In the genomic region with DNA sequence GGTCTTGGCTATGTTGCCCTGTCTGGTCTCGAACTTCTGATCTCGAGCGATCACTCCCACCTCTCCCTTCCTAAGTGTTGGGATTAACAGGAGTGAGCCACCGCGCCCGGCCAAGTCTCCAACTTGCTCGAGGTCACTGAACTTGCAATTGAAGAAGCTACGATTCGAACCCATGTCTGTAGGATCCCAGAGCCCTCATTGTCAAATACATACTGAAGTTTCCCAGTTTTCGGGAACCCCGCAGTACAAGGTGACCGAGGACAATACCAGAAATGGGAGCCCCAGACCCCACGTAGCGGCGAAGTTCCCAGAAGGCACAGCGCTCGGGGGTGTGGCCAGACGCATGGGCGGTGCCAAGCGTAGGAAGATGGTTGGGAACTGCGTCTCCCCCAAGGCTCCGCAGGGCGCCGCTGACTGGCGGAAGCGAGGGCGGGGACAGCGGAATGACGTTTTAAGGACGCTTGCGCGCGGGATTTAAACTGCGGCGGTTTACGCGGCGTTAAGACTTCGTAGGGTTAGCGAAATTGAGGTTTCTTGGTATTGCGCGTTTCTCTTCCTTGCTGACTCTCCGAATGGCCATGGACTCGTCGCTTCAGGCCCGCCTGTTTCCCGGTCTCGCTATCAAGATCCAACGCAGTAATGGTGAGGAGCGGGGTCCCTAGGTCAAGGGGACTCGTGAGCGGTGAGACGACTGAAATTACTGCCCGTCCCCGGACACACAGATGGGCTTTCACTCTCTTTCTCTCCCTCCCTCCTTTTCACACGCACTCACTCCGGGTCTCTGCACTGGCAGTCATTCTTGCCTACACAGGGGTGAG, we compare ENCODE assay signal across 8 cellular contexts. TPM values are rescaled to one million over a fixed set of nuclear protein-coding genes. Genes with fewer than 3 reads are reported as not detected.
DNase-seq lines count a peak whose midpoint lies in the region; ATAC-seq and TF ChIP-seq lines count a peak whose summit lies in the region.

A gene (plus strand): TSS at position 477 of the 818 bp plus-strand sequence. CDS start 96 bp downstream, at position 573.

- H3K4me1 ChIP-seq in RWPE2 (ENCODE audit: insufficient read depth, poor library complexity, severe bottlenecking) = peaks cover 3% of the 10 kb centered on the region

- ATAC-seq in RWPE2 (ENCODE audit: low read depth) (peak; percentile 98), natural killer cell (peak; percentile 100)

- peak within 1 kb of the TSS; percentile 68 for H3K4me3 ChIP-seq in RWPE2 (ENCODE audit: severe bottlenecking)

- H3K36me3 ChIP-seq in RWPE2 (ENCODE audit: low read depth) = peaks cover 36% of the 10 kb centered on the region

- TF ChIP-seq CTCF in RWPE2 (IDR thresholded peaks at IDR 0.05; ENCODE audit: poor library complexity, severe bottlenecking) (no peak), natural killer cell (IDR thresholded peaks at IDR 0.05) (no peak)

- peak within 1 kb of the TSS; percentile 53 for H3K27ac ChIP-seq in RWPE2 (ENCODE audit: poor library complexity, severe bottlenecking)

- no peaks in the 10 kb centered on the region for H3K9me3 Mint-ChIP-seq in activated T-helper 2 cell treated with anti-CD3 and anti-CD28 coated beads, Interferon-gamma antibody, Interleukin-2, Interleukin-4, amounts not matched to agents 10 μg/mL and 5 μg/mL and 100 μg/mL, durations not matched to agents 14 hours and 24 hours and 36 hours
- H3K9me3 Mint-ChIP-seq in natural killer cell = no peaks in the 10 kb centered on the region

- no peaks in the 10 kb centered on the region for H3K27me3 Mint-ChIP-seq in activated T-helper 2 cell treated with anti-CD3 and anti-CD28 coated beads, Interferon-gamma antibody, Interleukin-2, Interleukin-4, amounts not matched to agents 10 μg/mL and 5 μg/mL and 100 μg/mL, durations not matched to agents 14 hours and 24 hours and 36 hours (ENCODE audit: low read depth)
- no peaks in the 10 kb centered on the region for H3K27me3 Mint-ChIP-seq in natural killer cell (ENCODE audit: low read depth in 2 of 2)

- DNase-seq in EH (ENCODE audit: low read depth) (peak; percentile 97), H4 (ENCODE audit: low spot score) (peak; percentile 98), LoVo (ENCODE audit: low spot score) (peak; percentile 99), RWPE2 (ENCODE audit: low spot score) (peak; percentile 95), fibroblast of peridontal ligament (ENCODE audit: extremely low read depth) (peak; percentile 96), natural killer cell (peak; percentile 95)
- peak; percentile 96 for DNase-seq in activated T-helper 2 cell treated with anti-CD3 and anti-CD28 coated beads, Interferon-gamma antibody, Interleukin-2, Interleukin-4, amounts not matched to agents 10 μg/mL and 5 μg/mL and 100 μg/mL, durations not matched to agents 14 hours and 24 hours and 36 hours (ENCODE audit: low spot score)
- DNase-seq in stimulated activated naive CD4-positive, alpha-beta T cell treated with Interleukin-2 at 50 U/mL for 16 hours (lab: John Stamatoyannopoulos, UW) = peak; percentile 97

- H3K4me3 Mint-ChIP-seq in activated T-helper 2 cell treated with anti-CD3 and anti-CD28 coated beads, Interferon-gamma antibody, Interleukin-2, Interleukin-4, amounts not matched to agents 10 μg/mL and 5 μg/mL and 100 μg/mL, durations not matched to agents 14 hours and 24 hours and 36 hours (ENCODE audit: low read depth) = peak within 1 kb of the TSS; percentile 90
- H3K4me3 Mint-ChIP-seq in natural killer cell = peak within 1 kb of the TSS; percentile 91

- peaks cover 28% of the 10 kb centered on the region for H3K4me1 Mint-ChIP-seq in activated T-helper 2 cell treated with anti-CD3 and anti-CD28 coated beads, Interferon-gamma antibody, Interleukin-2, Interleukin-4, amounts not matched to agents 10 μg/mL and 5 μg/mL and 100 μg/mL, durations not matched to agents 14 hours and 24 hours and 36 hours (ENCODE audit: low read depth)
- H3K4me1 Mint-ChIP-seq in natural killer cell = peaks cover 12 to 18% of the 10 kb centered on the region in 2 donors

- intact Hi-C loops in activated T-helper 2 cell treated with anti-CD3 and anti-CD28 coated beads, Interferon-gamma antibody, Interleukin-2, Interleukin-4, amounts not matched to agents 10 μg/mL and 5 μg/mL and 100 μg/mL, durations not matched to agents 14 hours and 24 hours and 36 hours (cut with micrococcal nuclease) = loop anchor here (1.0 to 2.0 kb wide), 3 partner anchors 8 to 70 kb away; a partner anchor contains a TSS
- intact Hi-C loops in natural killer cell (cut with micrococcal nuclease) = loop anchor here (1.0 to 10.0 kb wide), 3 partner anchors 8 to 845 kb away; a partner anchor contains a TSS

- H3K27me3 ChIP-seq in RWPE2 (ENCODE audit: insufficient read depth, poor library complexity, severe bottlenecking) = no peaks in the 10 kb centered on the region

- H3K36me3 Mint-ChIP-seq in activated T-helper 2 cell treated with anti-CD3 and anti-CD28 coated beads, Interferon-gamma antibody, Interleukin-2, Interleukin-4, amounts not matched to agents 10 μg/mL and 5 μg/mL and 100 μg/mL, durations not matched to agents 14 hours and 24 hours and 36 hours (ENCODE audit: low read depth) = peaks cover 35% of the 10 kb centered on the region
- no peaks in the 10 kb centered on the region for H3K36me3 Mint-ChIP-seq in natural killer cell

- no peaks in the 10 kb centered on the region for H3K9me3 ChIP-seq in RWPE2 (ENCODE audit: severe bottlenecking)

- peak within 1 kb of the TSS; percentile 86 for H3K27ac Mint-ChIP-seq in activated T-helper 2 cell treated with anti-CD3 and anti-CD28 coated beads, Interferon-gamma antibody, Interleukin-2, Interleukin-4, amounts not matched to agents 10 μg/mL and 5 μg/mL and 100 μg/mL, durations not matched to agents 14 hours and 24 hours and 36 hours
- peak within 1 kb of the TSS; percentile 90 to 94 for H3K27ac Mint-ChIP-seq in natural killer cell

RNA-seq across cellular contexts. Expression of the gene that starts here (rescaled TPM):
- 81.8 and 82.2 TPM in 2 replicates for total RNA-seq in H4 (2014; rRNA removed; shearing (Covaris generic))
- 82.7 and 83.5 TPM in 2 replicates for total RNA-seq in activated T-helper 2 cell treated with anti-CD3 and anti-CD28 coated beads, Interferon-gamma antibody, Interleukin-2, Interleukin-4, amounts not matched to agents 10 μg/mL and 5 μg/mL and 100 μg/mL, durations not matched to agents 14 hours and 24 hours and 36 hours
- 1 to 10 TPM in 1 of 3 donors, under 1 TPM in 2; 0.59 to 1.3 (median 0.93) TPM for total RNA-seq in natural killer cell

Comparison
In these comparisons a context has a peak if more than half of its experiments do, and no peak if none do; other contexts are left out.
1. Peak in every context shown above with its lines: DNase-seq, ATAC-seq, H3K4me3 ChIP-seq and H3K27ac ChIP-seq.
2. RNA of the gene that starts here (total RNA-seq): 82.7 to 83.5 TPM in activated T-helper 2 cell treated with anti-CD3 and anti-CD28 coated beads, Interferon-gamma antibody, Interleukin-2, Interleukin-4, amounts not matched to agents 10 μg/mL and 5 μg/mL and 100 μg/mL, durations not matched to agents 14 hours and 24 hours and 36 hours and 81.8 to 82.2 TPM in H4; 0.59 to 1.3 TPM in natural killer cell; every median in the first group is over 10 times any median in the second.